13 cellular contexts compared by ENCODE assay signal in the genomic region with DNA sequence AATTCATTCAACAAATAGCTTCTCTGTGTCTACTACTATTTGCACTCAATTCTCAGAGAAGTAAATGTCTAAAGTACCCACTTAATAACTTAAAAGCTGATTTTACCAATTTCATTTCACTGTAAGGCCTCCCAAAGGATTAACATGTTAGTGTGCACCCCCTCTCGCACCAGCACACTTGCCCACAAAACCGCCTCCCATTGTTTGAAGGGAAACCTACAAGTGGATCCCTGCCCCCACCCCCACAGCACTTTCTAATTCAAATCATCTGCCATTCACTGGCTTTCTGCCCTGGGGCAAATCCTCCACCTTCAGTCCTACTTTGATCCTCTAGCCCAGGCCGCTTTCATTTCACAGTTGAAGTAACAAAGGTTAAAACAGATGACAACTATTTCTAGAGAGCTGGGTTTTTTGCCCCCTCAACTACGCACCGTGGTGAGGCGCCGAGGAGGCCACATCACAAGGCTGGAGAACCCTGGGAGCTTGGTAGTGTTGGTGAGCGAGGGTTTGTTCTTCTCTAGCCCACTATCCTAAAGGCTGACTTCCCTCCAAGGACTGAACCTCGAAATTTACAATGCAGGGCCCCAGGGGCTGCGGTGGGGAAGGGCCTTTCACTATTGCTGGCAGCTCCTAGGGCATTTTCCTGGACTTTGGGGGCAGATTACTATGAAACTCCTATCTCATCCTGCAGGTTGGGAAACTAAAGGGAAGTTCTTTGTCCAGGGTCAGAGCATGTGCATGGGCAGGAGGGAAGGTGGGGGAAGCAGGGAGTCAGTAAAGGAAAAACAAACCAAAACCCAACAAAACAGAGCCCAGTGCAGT.
DNase-seq lines count a peak whose midpoint lies in the region; ATAC-seq and TF ChIP-seq lines count a peak whose summit lies in the region.
"Had no signal": no experiment of that assay in that cellular context is flagged by ENCODE, and none has a peak within 500 bp of the region (broad histone marks: within the 10 kb centered on the region; RNA-seq: fewer than 3 reads in every experiment).

No MANE protein-coding gene starts in this region.

- no peaks in the 10 kb centered on the region for H3K36me3 Mint-ChIP-seq in activated naive CD8-positive, alpha-beta T cell treated with anti-CD3 and anti-CD28 coated beads for 36 hours
- H3K36me3 Mint-ChIP-seq: activated naive CD4-positive, alpha-beta T cell treated with anti-CD3 and anti-CD28 coated beads, Interleukin-2, amount 50 U/mL, for 24 hours had no signal

- peaks cover 8% of the 10 kb centered on the region for H3K27me3 Mint-ChIP-seq in activated naive CD8-positive, alpha-beta T cell treated with anti-CD3 and anti-CD28 coated beads for 36 hours
- H3K27me3 Mint-ChIP-seq: activated naive CD4-positive, alpha-beta T cell treated with anti-CD3 and anti-CD28 coated beads, Interleukin-2, amount 50 U/mL, for 24 hours had no signal

- H3K27ac ChIP-seq in HUES48 (ENCODE audit: low read depth, low read length), result peak overlapping the region; percentile 91
- no peak overlapping the region for H3K27ac ChIP-seq in right lobe of liver

- DNase-seq in BE2C (peak; percentile 64), right lobe of liver (peak in 1 of 3 donors; percentile 54), D341Med (ENCODE audit: low spot score) (no peak), OCI-M1 (lab: John Stamatoyannopoulos, UW) (no peak), posterior vena cava (ENCODE audit: low spot score) (no peak)
- peak; percentile 14 for DNase-seq in activated naive CD8-positive, alpha-beta T cell treated with anti-CD3 and anti-CD28 coated beads for 36 hours
- DNase-seq: activated CD4-positive, alpha-beta T cell treated with anti-CD3 and anti-CD28 coated beads, Interleukin-2, amount 50 U/mL, for 4 hours; SW 1271 had no signal

- no peak for TF ChIP-seq POLR2A in right lobe of liver (IDR thresholded peaks at IDR 0.05)

- no peaks in the 10 kb centered on the region for H3K27me3 ChIP-seq in BE2C
- H3K27me3 ChIP-seq in HUES48 (ENCODE audit: control insufficient read depth, insufficient read depth, low read length), result peaks cover 16% of the 10 kb centered on the region
- H3K27me3 ChIP-seq in right lobe of liver, result no peaks in the 10 kb centered on the region
- H3K27me3 ChIP-seq: MG63 had no signal

- H3K4me3 ChIP-seq in BE2C (ENCODE audit: low read depth, low read length) (no peak overlapping the region), HUES48 (ENCODE audit: low read depth, low read length) (peak overlapping the region; percentile 24), right lobe of liver (no peak overlapping the region)
- H3K4me3 ChIP-seq: MG63 had no signal

- H3K36me3 ChIP-seq in BE2C (no peaks in the 10 kb centered on the region), HUES48 (ENCODE audit: control insufficient read depth, insufficient read depth, low read length) (no peaks in the 10 kb centered on the region), right lobe of liver (no peaks in the 10 kb centered on the region)
- H3K36me3 ChIP-seq: MG63 had no signal

- intact Hi-C loops in right lobe of liver (cut with DNase I) (no loop called here), posterior vena cava (cut with DNase I) (no loop called here)

- TF ChIP-seq CTCF in BE2C (IDR thresholded peaks at IDR 0.05; ENCODE audit: low read depth, low read length), result no peak
- TF ChIP-seq CTCF in right lobe of liver (IDR thresholded peaks at IDR 0.05), result no peak

- peaks cover 7% of the 10 kb centered on the region for H3K4me1 Mint-ChIP-seq in activated naive CD8-positive, alpha-beta T cell treated with anti-CD3 and anti-CD28 coated beads for 36 hours
- H3K4me1 Mint-ChIP-seq: activated naive CD4-positive, alpha-beta T cell treated with anti-CD3 and anti-CD28 coated beads, Interleukin-2, amount 50 U/mL, for 24 hours had no signal

- no peak overlapping the region for H3K4me3 Mint-ChIP-seq in activated naive CD8-positive, alpha-beta T cell treated with anti-CD3 and anti-CD28 coated beads for 36 hours
- H3K4me3 Mint-ChIP-seq: activated naive CD4-positive, alpha-beta T cell treated with anti-CD3 and anti-CD28 coated beads, Interleukin-2, amount 50 U/mL, for 24 hours; dendritic cell treated with granulocyte-macrophage colony-stimulating factor and Interleukin-4, amounts not matched to agents 40 ng/mL and 50 ng/mL, for 4 days had no signal

- WGBS in right lobe of liver (ENCODE audit: insufficient coverage, low coverage, low lambda C conversion rate, missing lambda C conversion rate), result 64% methylated on average over 3 of the region's 10 CpGs

- ATAC-seq in right lobe of liver, result peak; percentile 47 to 77 (median 68)
- ATAC-seq in GM18873 (IDR thresholded peaks at IDR 0.05; ENCODE audit: low FRiP score, unreplicated experiment), result no peak

- H3K4me1 ChIP-seq in BE2C, result peaks cover 12% of the 10 kb centered on the region
- peaks cover 33% of the 10 kb centered on the region for H3K4me1 ChIP-seq in HUES48 (ENCODE audit: control insufficient read depth, insufficient read depth, low read length)
- peaks cover 0 to 8% (median 3%) of the 10 kb centered on the region in 4 donors for H3K4me1 ChIP-seq in right lobe of liver

- peaks cover 2% of the 10 kb centered on the region for H3K9me3 Mint-ChIP-seq in activated naive CD8-positive, alpha-beta T cell treated with anti-CD3 and anti-CD28 coated beads for 36 hours
- H3K9me3 Mint-ChIP-seq: activated naive CD4-positive, alpha-beta T cell treated with anti-CD3 and anti-CD28 coated beads, Interleukin-2, amount 50 U/mL, for 24 hours had no signal

- H3K9me3 ChIP-seq in BE2C (no peaks in the 10 kb centered on the region), HUES48 (ENCODE audit: control insufficient read depth, insufficient read depth, low read length) (no peaks in the 10 kb centered on the region), right lobe of liver (no peaks in the 10 kb centered on the region)
- H3K9me3 ChIP-seq: MG63 had no signal

- peak overlapping the region; percentile 24; the same call in 1 of the 2 replicates for H3K9ac ChIP-seq in HUES48 (ENCODE audit: low read depth, low read length)

- peak overlapping the region; percentile 6 for H3K27ac Mint-ChIP-seq in activated naive CD8-positive, alpha-beta T cell treated with anti-CD3 and anti-CD28 coated beads for 36 hours
- H3K27ac Mint-ChIP-seq: activated naive CD4-positive, alpha-beta T cell treated with anti-CD3 and anti-CD28 coated beads, Interleukin-2, amount 50 U/mL, for 24 hours; dendritic cell treated with granulocyte-macrophage colony-stimulating factor and Interleukin-4, amounts not matched to agents 40 ng/mL and 50 ng/mL, for 4 days had no signal

Comparison
In these comparisons a context has a peak if more than half of its experiments do, and no peak if none do; other contexts are left out.
1. DNase-seq: peak in BE2C (single experiment) and activated naive CD8-positive, alpha-beta T cell treated with anti-CD3 and anti-CD28 coated beads for 36 hours (single experiment); none in D341Med (single experiment), OCI-M1 (single experiment) and posterior vena cava (single experiment).